ENCODE assay signal across 14 cellular contexts in genomic region chr22:39466228-39467006, GRCh38.
DNase-seq lines count a peak whose midpoint lies in the region; ATAC-seq and FAIRE-seq lines count a peak whose summit lies in the region.
"Had no signal": no experiment of that assay in that cellular context is flagged by ENCODE, and none has a peak within 500 bp of the region (broad histone marks: within the 10 kb centered on the region; RNA-seq: fewer than 3 reads in every experiment).

No MANE protein-coding gene starts in this region.

- H3K4me3 Mint-ChIP-seq in stimulated activated naive B cell treated with anti-CD40 and anti-IgM and Interleukin-4, amounts not matched to agents 10 μg/mL and 1 μg/mL and 100 μg/mL, for 72 hours: peak overlapping the region; percentile 17 to 75
- H3K4me3 Mint-ChIP-seq: activated naive CD8-positive, alpha-beta T cell treated with anti-CD3 and anti-CD28 coated beads, Interleukin-2, amount 10 ng/mL, durations not matched to agents 7 days and 5 days had no signal

- peak; percentile 76 for FAIRE-seq in GM19239 (lab: Jason Lieb, UNC)

- no peaks in the 10 kb centered on the region for H3K9me3 Mint-ChIP-seq in stimulated activated naive B cell treated with anti-CD40 and anti-IgM and Interleukin-4, amounts not matched to agents 10 μg/mL and 1 μg/mL and 100 μg/mL, for 72 hours
- H3K9me3 Mint-ChIP-seq: activated naive CD8-positive, alpha-beta T cell treated with anti-CD3 and anti-CD28 coated beads, Interleukin-2, amount 10 ng/mL, durations not matched to agents 7 days and 5 days had no signal

- ATAC-seq in stimulated activated naive B cell treated with anti-CD40 and anti-IgM and Interleukin-4, amounts not matched to agents 10 μg/mL and 1 μg/mL and 100 μg/mL, for 72 hours (replicated peaks): no peak
- ATAC-seq in HG02763 (IDR thresholded peaks at IDR 0.05; ENCODE audit: unreplicated experiment) (no peak), GM21515 (IDR thresholded peaks at IDR 0.05; ENCODE audit: unreplicated experiment) (no peak), GM18868 (IDR thresholded peaks at IDR 0.05; ENCODE audit: unreplicated experiment) (no peak), HG03460 (IDR thresholded peaks at IDR 0.05; ENCODE audit: unreplicated experiment) (no peak)

- H3K4me1 Mint-ChIP-seq in stimulated activated naive B cell treated with anti-CD40 and anti-IgM and Interleukin-4, amounts not matched to agents 10 μg/mL and 1 μg/mL and 100 μg/mL, for 72 hours: peaks cover 62 to 98% of the 10 kb centered on the region in 2 donors

- H3K9me3 ChIP-seq in adipocyte (ENCODE audit: control insufficient read depth, low read length): no peaks in the 10 kb centered on the region
- H3K9me3 ChIP-seq: vagina had no signal

- peak overlapping the region; percentile 72 for H3K9ac ChIP-seq in adipocyte (ENCODE audit: low read length)

- H3K4me1 ChIP-seq in adipocyte (ENCODE audit: control insufficient read depth, insufficient read depth, low read length): peaks cover 48% of the 10 kb centered on the region

- H3K4me3 ChIP-seq in adipocyte (ENCODE audit: low read length): no peak overlapping the region
- H3K4me3 ChIP-seq: PC-9, vagina had no signal

- no peaks in the 10 kb centered on the region for H3K36me3 ChIP-seq in adipocyte (ENCODE audit: control insufficient read depth, insufficient read depth, low read length, severe bottlenecking)
- H3K36me3 ChIP-seq: vagina had no signal

- peak overlapping the region; percentile 65 for H3K27ac Mint-ChIP-seq in stimulated activated naive B cell treated with anti-CD40 and anti-IgM and Interleukin-4, amounts not matched to agents 10 μg/mL and 1 μg/mL and 100 μg/mL, for 72 hours
- H3K27ac Mint-ChIP-seq: activated naive CD8-positive, alpha-beta T cell treated with anti-CD3 and anti-CD28 coated beads, Interleukin-2, amount 10 ng/mL, durations not matched to agents 7 days and 5 days had no signal

- DNase-seq in GM19239 (ENCODE audit: insufficient read length, low spot score) (no peak), adipocyte (ENCODE audit: low read depth) (no peak), left kidney (ENCODE audit: low read depth, low spot score) (peak; percentile 51)
- no peak for DNase-seq in stimulated activated naive B cell treated with anti-CD40 and anti-IgM and Interleukin-4, amounts not matched to agents 10 μg/mL and 1 μg/mL and 100 μg/mL, for 72 hours
- DNase-seq: activated naive CD8-positive, alpha-beta T cell treated with anti-CD3 and anti-CD28 coated beads, Interleukin-2, amount 10 ng/mL, durations not matched to agents 7 days and 5 days; IMR-90; NCI-H446 treated with DMSO at 0.1 percent for 48 hours; PC-9; posterior cingulate gyrus had no signal

- peaks cover 14% of the 10 kb centered on the region for H3K27me3 ChIP-seq in adipocyte (replicated peaks; ENCODE audit: control insufficient read depth, insufficient read depth, low read length)
- H3K27me3 ChIP-seq: vagina had no signal

- H3K27me3 Mint-ChIP-seq in stimulated activated naive B cell treated with anti-CD40 and anti-IgM and Interleukin-4, amounts not matched to agents 10 μg/mL and 1 μg/mL and 100 μg/mL, for 72 hours: no peaks in the 10 kb centered on the region
- H3K27me3 Mint-ChIP-seq: activated naive CD8-positive, alpha-beta T cell treated with anti-CD3 and anti-CD28 coated beads, Interleukin-2, amount 10 ng/mL, durations not matched to agents 7 days and 5 days had no signal

- H3K36me3 Mint-ChIP-seq in stimulated activated naive B cell treated with anti-CD40 and anti-IgM and Interleukin-4, amounts not matched to agents 10 μg/mL and 1 μg/mL and 100 μg/mL, for 72 hours: peaks cover 0 to 1% of the 10 kb centered on the region in 2 donors
- H3K36me3 Mint-ChIP-seq: activated naive CD8-positive, alpha-beta T cell treated with anti-CD3 and anti-CD28 coated beads, Interleukin-2, amount 10 ng/mL, durations not matched to agents 7 days and 5 days had no signal
